ENCODE assay signal across 8 cellular contexts in the genomic region with DNA sequence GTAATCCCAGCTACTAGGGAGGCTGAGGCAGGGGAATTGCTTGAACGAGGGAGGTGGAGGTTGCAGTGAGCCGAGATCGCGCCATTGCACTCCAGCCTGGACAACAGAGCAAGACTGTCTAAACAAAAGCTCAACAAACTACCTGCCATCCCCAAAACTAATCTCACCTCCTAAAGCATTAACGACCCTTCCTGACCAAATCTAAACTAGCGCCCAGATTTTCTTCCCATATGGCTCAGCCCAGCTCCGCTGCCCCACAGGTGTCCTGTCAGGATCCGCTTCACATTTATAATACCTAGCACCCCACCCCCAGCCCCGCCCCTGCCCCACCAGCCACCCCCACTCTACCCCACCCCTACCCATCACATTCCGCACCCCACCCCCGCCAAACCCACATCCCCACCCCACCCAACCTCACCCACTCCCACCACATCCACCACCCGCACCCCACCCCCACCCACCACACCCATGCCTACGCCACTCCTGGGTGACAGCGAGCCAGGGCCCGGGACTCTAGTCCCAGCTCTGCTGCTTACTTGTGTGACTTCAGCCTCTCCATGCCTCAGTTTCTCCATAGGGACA. TPM values are rescaled to one million over a fixed set of nuclear protein-coding genes. Genes with fewer than 3 reads are reported as not detected.
DNase-seq lines count a peak whose midpoint lies in the region; ATAC-seq and TF ChIP-seq lines count a peak whose summit lies in the region.

No MANE protein-coding gene starts in this region.

- WGBS in IMR-90 (ENCODE audit: extremely low coverage in 2 of 2, insufficient read length in 1 of 2), 2 experiments = 40% methylated on average over 1 of the region's 15 CpGs; no CpG with 5 or more reads in 1 of the 2 experiments
- WGBS in right cardiac atrium = 33% methylated on average over 15 of the region's 15 CpGs

- peak overlapping the region; percentile 51; the same call in 1 of the 2 replicates for H3K23ac ChIP-seq in IMR-90 (ENCODE audit: low read depth, low read length)

- H3K4me2 ChIP-seq in IMR-90 (ENCODE audit: low read depth, low read length) = peak overlapping the region; percentile 92

- CTCF ChIA-PET in IMR-90 (lab: Yijun Ruan, JAX) = interaction anchor here (1.5 kb wide), 1 partner anchor 21 kb away, joined by 5 read pairs; no protein-coding TSS in a partner anchor

- no TSS peak for BruUV-seq in IMR-90 (replicated peaks; lab: Mats Ljungman, UMichigan)

- H3K36me3 ChIP-seq in IMR-90 (ENCODE audit: control insufficient read depth, insufficient read depth, low read length) = peaks cover 2% of the 10 kb centered on the region

- H3K27me3 ChIP-seq in IMR-90 (ENCODE audit: control insufficient read depth, insufficient read depth, low read length) = no peaks in the 10 kb centered on the region
- no peaks in the 10 kb centered on the region for H3K27me3 ChIP-seq in right cardiac atrium (ENCODE audit: control insufficient read depth, insufficient read depth)

- no peak for TF ChIP-seq POLR2A in IMR-90 (IDR thresholded peaks at IDR 0.05; ENCODE audit: low read depth, low read length)

- H2BK20ac ChIP-seq in IMR-90 (ENCODE audit: low read depth, low read length) = no peak overlapping the region

- peaks cover 5% of the 10 kb centered on the region for H3K36me3 Mint-ChIP-seq in stimulated activated memory B cell treated with anti-CD40 and anti-IgM and Interleukin-4, amounts not matched to agents 10 μg/mL and 1 μg/mL and 100 μg/mL, for 72 hours

- H3K27ac Mint-ChIP-seq in stimulated activated memory B cell treated with anti-CD40 and anti-IgM and Interleukin-4, amounts not matched to agents 10 μg/mL and 1 μg/mL and 100 μg/mL, for 72 hours = peak overlapping the region; percentile 99

- no peaks in the 10 kb centered on the region for H3K9me3 ChIP-seq in IMR-90 (ENCODE audit: control insufficient read depth, insufficient read depth, low read length)
- no peaks in the 10 kb centered on the region for H3K9me3 ChIP-seq in right cardiac atrium (ENCODE audit: control insufficient read depth, low read length)

- H4K5ac ChIP-seq in IMR-90 (ENCODE audit: low read depth, low read length) = peak overlapping the region; percentile 90

- DNase-seq in AG09309 (ENCODE audit: low read depth) (no peak), IMR-90 (no peak), right cardiac atrium (no peak), hippocampal formation (lab: John Stamatoyannopoulos, UW) (no peak)
- DNase-seq in activated T-helper 9 cell treated with anti-CD3 and anti-CD28 coated beads, Interleukin-2, amount 50 U/mL, for 16 hours (ENCODE audit: low read depth) = peak; percentile 21

- H2AK5ac ChIP-seq in IMR-90 (ENCODE audit: low read depth, low read length) = peak overlapping the region; percentile 82; the same call in 1 of the 2 replicates

- H3K4me1 ChIP-seq in IMR-90 (ENCODE audit: control insufficient read depth, insufficient read depth, low read length) (peaks cover 6% of the 10 kb centered on the region), right cardiac atrium (ENCODE audit: control insufficient read depth, insufficient read depth, low read length) (peaks cover 3% of the 10 kb centered on the region)

- in situ Hi-C loops in IMR-90 (cut with MboI; ENCODE audit: low sequenced_read_pairs) = no loop called here

- no peak overlapping the region; the same call in 2 of the 3 replicates for H2BK15ac ChIP-seq in IMR-90 (ENCODE audit: low read depth, low read length)

- H3K14ac ChIP-seq in IMR-90 (replicated peaks; ENCODE audit: low read depth, low read length) = peak overlapping the region; percentile 98

- H2AK9ac ChIP-seq in IMR-90 (replicated peaks; ENCODE audit: low read depth, low read length, poor library complexity) = peak overlapping the region; percentile 98

- H3K27me3 Mint-ChIP-seq in stimulated activated memory B cell treated with anti-CD40 and anti-IgM and Interleukin-4, amounts not matched to agents 10 μg/mL and 1 μg/mL and 100 μg/mL, for 72 hours = no peaks in the 10 kb centered on the region

- intact Hi-C loops in IMR-90 (cut with micrococcal nuclease) = no loop called here
- intact Hi-C loops in right cardiac atrium (cut with DNase I) = loop anchor here in 2 of 4 donors (2.0 to 10.0 kb wide), 2 partner anchors 18 to 50 kb away; partner anchors contain the start of gene PLEKHF1 (in 2 of the 2)

- POLR2A ChIA-PET in IMR-90 (lab: Charles Lee; ENCODE audit: unreplicated experiment) = interaction anchor here (0.6 to 0.7 kb wide), 2 partner anchors 49 to 79 kb away, joined by 3 read pairs; no protein-coding TSS in a partner anchor

- peak overlapping the region; percentile 75; the same call in 1 of the 2 replicates for H3K18ac ChIP-seq in IMR-90 (ENCODE audit: low read depth, low read length)

- no peaks in the 10 kb centered on the region for H3K9me3 Mint-ChIP-seq in stimulated activated memory B cell treated with anti-CD40 and anti-IgM and Interleukin-4, amounts not matched to agents 10 μg/mL and 1 μg/mL and 100 μg/mL, for 72 hours

- no peaks in the 10 kb centered on the region; the same call in 1 of the 2 replicates for H3K9me1 ChIP-seq in IMR-90 (ENCODE audit: insufficient read depth, low read length)

- peak overlapping the region; percentile 98 for H2AFZ ChIP-seq in IMR-90 (replicated peaks; ENCODE audit: low read length, poor library complexity)

- H2BK5ac ChIP-seq in IMR-90 (ENCODE audit: low read depth, low read length, poor library complexity, severe bottlenecking) = peak overlapping the region; percentile 65

- TF ChIP-seq CTCF in AG09309 (IDR thresholded peaks at IDR 0.05; ENCODE audit: control insufficient read depth, insufficient read depth, low read depth, low read length, missing control alignments) = no peak
- TF ChIP-seq CTCF in IMR-90 (conservative IDR thresholded peaks at IDR 0.05; ENCODE audit: low read depth, low read length) = no peak

- peak overlapping the region; percentile 89 for H3K4ac ChIP-seq in IMR-90 (ENCODE audit: low read depth, low read length)

- H3K4me3 ChIP-seq in AG09309 (ENCODE audit: control insufficient read depth, low read depth, low read length) (peak overlapping the region; percentile 85), IMR-90 (ENCODE audit: insufficient read depth, low read depth, low read length) (peak overlapping the region; percentile 91), right cardiac atrium (ENCODE audit: low read length) (peak overlapping the region; percentile 98)

- H3K27ac ChIP-seq in IMR-90 (ENCODE audit: insufficient read depth, low read length) (peak overlapping the region; percentile 84), right cardiac atrium (ENCODE audit: low read length) (peak overlapping the region; percentile 85)

- peak overlapping the region; percentile 96 for H3K9ac ChIP-seq in IMR-90 (ENCODE audit: low read depth, low read length)

- peak overlapping the region; percentile 79 for H3K56ac ChIP-seq in IMR-90 (ENCODE audit: extremely low read depth, insufficient read depth, low read length)

- peak overlapping the region; percentile 88 to 96; a peak in 3 of 4 replicates for H4K8ac ChIP-seq in IMR-90 (ENCODE audit: low read depth in 2 of 2, low read length in 2 of 2)

- peaks cover 66% of the 10 kb centered on the region for H3K4me1 Mint-ChIP-seq in stimulated activated memory B cell treated with anti-CD40 and anti-IgM and Interleukin-4, amounts not matched to agents 10 μg/mL and 1 μg/mL and 100 μg/mL, for 72 hours

- peak overlapping the region; percentile 82 for H4K91ac ChIP-seq in IMR-90 (ENCODE audit: insufficient read depth, low read depth, low read length)

- H3K79me1 ChIP-seq in IMR-90 (ENCODE audit: low read depth in 1 of 2, low read length in 2 of 2) = peaks cover 18 to 52% of the 10 kb centered on the region in 2 experiments

- ATAC-seq in GM19397 (IDR thresholded peaks at IDR 0.05; ENCODE audit: unreplicated experiment) (peak; percentile 12), IMR-90 (ENCODE audit: low read depth) (peak; percentile 16), right cardiac atrium (peak in 1 of 2 donors; percentile 2), HG03196 (IDR thresholded peaks at IDR 0.05; ENCODE audit: unreplicated experiment) (no peak)
- peak; percentile 40 for ATAC-seq in stimulated activated memory B cell treated with anti-CD40 and anti-IgM and Interleukin-4, amounts not matched to agents 10 μg/mL and 1 μg/mL and 100 μg/mL, for 72 hours

- no peaks in the 10 kb centered on the region; the same call in 1 of the 2 replicates for H4K20me1 ChIP-seq in IMR-90 (ENCODE audit: insufficient read depth, low read length)

- TF ChIP-seq RAD21 in IMR-90 (IDR thresholded peaks at IDR 0.05; ENCODE audit: low read length) = no peak

- dilution Hi-C loops in IMR-90 (cut with HindIII; ENCODE audit: low sequenced_read_pairs, unreplicated experiment) = no loop called here

- H2BK120ac ChIP-seq in IMR-90 (ENCODE audit: low read depth, low read length) = no peak overlapping the region

- peak overlapping the region; percentile 82 for H3K4me3 Mint-ChIP-seq in stimulated activated memory B cell treated with anti-CD40 and anti-IgM and Interleukin-4, amounts not matched to agents 10 μg/mL and 1 μg/mL and 100 μg/mL, for 72 hours

TF ChIP-seq in IMR-90, 13 proteins besides CTCF, POLR2A, EP300 and RAD21:
- TF ChIP-seq CHD1 (IDR thresholded peaks at IDR 0.05; ENCODE audit: low read depth, low read length) (no peak), RFX5 (IDR thresholded peaks at IDR 0.05; ENCODE audit: low read depth, low read length) (no peak)

RNA-seq across cellular contexts. Expression of gene C19orf12, which starts 0.6 kb away (rescaled TPM):
- total RNA-seq in IMR-90 (2012; rRNA removed) (16.3 and 19.2 TPM in 2 replicates), right cardiac atrium (10 to 100 TPM; 40.6 to 48.2 (median 43.5) TPM)
- polyA plus RNA-seq in IMR-90 (2012; rRNA removed) (24.0 and 24.2 TPM in 2 replicates), right cardiac atrium (37.3 TPM)
- polyA plus RNA-seq in IMR-90 (2012; cell fraction: cytosol; rRNA removed) = 16.3 and 25.0 TPM in 2 replicates
- 21.2 and 29.1 TPM in 2 replicates for polyA plus RNA-seq in IMR-90 (2012; cell fraction: nucleus; rRNA removed; ENCODE audit: low replicate concordance)

RNA-seq across cellular contexts. Expression of gene PLEKHF1, which starts 49.2 kb away (rescaled TPM):
- total RNA-seq in IMR-90 (2012; rRNA removed) (4.7 and 5.0 TPM in 2 replicates), right cardiac atrium (10 to 100 TPM; 25.1 to 44.1 (median 31.0) TPM)
- polyA plus RNA-seq in IMR-90 (2012; rRNA removed) (6.6 and 7.2 TPM in 2 replicates), right cardiac atrium (40.6 TPM)
- polyA plus RNA-seq in IMR-90 (2012; cell fraction: cytosol; rRNA removed) = 7.0 and 12.9 TPM in 2 replicates
- polyA plus RNA-seq in IMR-90 (2012; cell fraction: nucleus; rRNA removed; ENCODE audit: low replicate concordance) = 10.8 and 25.4 TPM in 2 replicates
